ENCODE assay signal across 21 cellular contexts in genomic region chr6:13629459-13630116, GRCh38. TPM values are rescaled to one million over a fixed set of nuclear protein-coding genes. Genes with fewer than 3 reads are reported as not detected.
A peak's percentile ranks its signal among the peaks of the same experiment; 100 is the strongest.
DNase-seq lines count a peak whose midpoint lies in the region; ATAC-seq lines count a peak whose summit lies in the region.
"Had no signal": no experiment of that assay in that cellular context is flagged by ENCODE, and none has a peak within 500 bp of the region (broad histone marks: within the 10 kb centered on the region; RNA-seq: fewer than 3 reads in every experiment).

No MANE protein-coding gene starts in this region.

- H3K27me3 Mint-ChIP-seq in activated naive CD4-positive, alpha-beta T cell treated with anti-CD3 and anti-CD28 coated beads for 36 hours (ENCODE audit: low read depth): no peaks in the 10 kb centered on the region
- H3K27me3 Mint-ChIP-seq in T-cell: no peaks in the 10 kb centered on the region
- H3K27me3 Mint-ChIP-seq in effector memory CD8-positive, alpha-beta T cell: no peaks in the 10 kb centered on the region
- H3K27me3 Mint-ChIP-seq: activated naive CD8-positive, alpha-beta T cell treated with anti-CD3 and anti-CD28 coated beads, Interleukin-2, amount 10 ng/mL, durations not matched to agents 7 days and 5 days had no signal

- H3K27ac ChIP-seq in substantia nigra (ENCODE audit: low read depth, low read length, poor library complexity, severe bottlenecking): no peak overlapping the region
- H3K27ac ChIP-seq: neural progenitor cell, sigmoid colon had no signal

- ATAC-seq in T-cell (replicated peaks in 1 of 4) (no peak), GM21390 (IDR thresholded peaks at IDR 0.05; ENCODE audit: unreplicated experiment) (no peak)
- no peak for ATAC-seq in effector memory CD8-positive, alpha-beta T cell (replicated peaks)
- no peak for ATAC-seq in stimulated activated effector memory CD8-positive, alpha-beta T cell treated with anti-CD3 and anti-CD28 coated beads, Interleukin-12 subunit alpha, Interleukin-12 subunit beta, amount 100 ng/mL, for 72 hours
- ATAC-seq: Right ventricle myocardium inferior had no signal

- peaks cover 53% of the 10 kb centered on the region for H3K4me1 Mint-ChIP-seq in activated naive CD4-positive, alpha-beta T cell treated with anti-CD3 and anti-CD28 coated beads for 36 hours (ENCODE audit: low read depth)
- H3K4me1 Mint-ChIP-seq in T-cell: peaks cover 10 to 14% (median 12%) of the 10 kb centered on the region in 3 donors
- H3K4me1 Mint-ChIP-seq in effector memory CD8-positive, alpha-beta T cell (ENCODE audit: low read depth in 2 of 2): peaks cover 5 to 7% of the 10 kb centered on the region in 2 donors
- peaks cover 15% of the 10 kb centered on the region for H3K4me1 Mint-ChIP-seq in stimulated activated effector memory CD8-positive, alpha-beta T cell treated with anti-CD3 and anti-CD28 coated beads, Interleukin-12 subunit alpha, Interleukin-12 subunit beta, amount 100 ng/mL, for 72 hours
- H3K4me1 Mint-ChIP-seq: neural progenitor cell had no signal

- intact Hi-C loops in activated naive CD4-positive, alpha-beta T cell treated with anti-CD3 and anti-CD28 coated beads for 36 hours (cut with micrococcal nuclease): loop anchor here (5.0 kb wide), 1 partner anchor 38 kb away; no protein-coding TSS in a partner anchor

- no peak overlapping the region for H3K4me3 Mint-ChIP-seq in activated naive CD4-positive, alpha-beta T cell treated with anti-CD3 and anti-CD28 coated beads for 36 hours
- no peak overlapping the region for H3K4me3 Mint-ChIP-seq in T-cell
- H3K4me3 Mint-ChIP-seq in effector memory CD8-positive, alpha-beta T cell: no peak overlapping the region
- no peak overlapping the region for H3K4me3 Mint-ChIP-seq in stimulated activated effector memory CD8-positive, alpha-beta T cell treated with anti-CD3 and anti-CD28 coated beads, Interleukin-12 subunit alpha, Interleukin-12 subunit beta, amount 100 ng/mL, for 72 hours
- H3K4me3 Mint-ChIP-seq: activated naive CD8-positive, alpha-beta T cell treated with anti-CD3 and anti-CD28 coated beads, Interleukin-2, amount 10 ng/mL, durations not matched to agents 7 days and 5 days; neural progenitor cell had no signal

- DNase-seq in activated naive CD4-positive, alpha-beta T cell treated with anti-CD3 and anti-CD28 coated beads for 36 hours: no peak
- no peak for DNase-seq in activated naive CD4-positive, alpha-beta T cell treated with Interleukin-2 at 50 U/mL for 16 hours
- DNase-seq in T-cell (no peak), NCI-H1048 (lab: John Stamatoyannopoulos, UW) (no peak), substantia nigra (lab: John Stamatoyannopoulos, UW) (no peak)
- DNase-seq in effector memory CD8-positive, alpha-beta T cell: no peak
- no peak for DNase-seq in stimulated activated effector memory CD8-positive, alpha-beta T cell treated with anti-CD3 and anti-CD28 coated beads, Interleukin-12 subunit alpha, Interleukin-12 subunit beta, amount 100 ng/mL, for 72 hours (ENCODE audit: low spot score in 2 of 2)
- DNase-seq: ACHN; activated CD4-positive, alpha-beta T cell treated with anti-CD3 and anti-CD28 coated beads for 48 hours; activated naive CD8-positive, alpha-beta T cell treated with anti-CD3 and anti-CD28 coated beads, Interleukin-2, amount 10 ng/mL, durations not matched to agents 7 days and 5 days; C1 segment of cervical spinal cord; DMS153; midbrain; NCI-H1092 treated with DMSO at 0.1 percent for 48 hours; NCI-H2081; NCI-H82; OCI-M1; sigmoid colon had no signal

- peaks cover 51% of the 10 kb centered on the region for H3K36me3 Mint-ChIP-seq in activated naive CD4-positive, alpha-beta T cell treated with anti-CD3 and anti-CD28 coated beads for 36 hours (ENCODE audit: low read depth)
- H3K36me3 Mint-ChIP-seq in T-cell: peaks cover 58% of the 10 kb centered on the region
- peaks cover 70% of the 10 kb centered on the region for H3K36me3 Mint-ChIP-seq in effector memory CD8-positive, alpha-beta T cell (ENCODE audit: insufficient read depth)
- peaks cover 97% of the 10 kb centered on the region for H3K36me3 Mint-ChIP-seq in stimulated activated effector memory CD8-positive, alpha-beta T cell treated with anti-CD3 and anti-CD28 coated beads, Interleukin-12 subunit alpha, Interleukin-12 subunit beta, amount 100 ng/mL, for 72 hours

- H3K9me3 Mint-ChIP-seq in activated naive CD4-positive, alpha-beta T cell treated with anti-CD3 and anti-CD28 coated beads for 36 hours: no peaks in the 10 kb centered on the region
- H3K9me3 Mint-ChIP-seq in T-cell: no peaks in the 10 kb centered on the region
- no peaks in the 10 kb centered on the region for H3K9me3 Mint-ChIP-seq in effector memory CD8-positive, alpha-beta T cell
- no peaks in the 10 kb centered on the region for H3K9me3 Mint-ChIP-seq in stimulated activated effector memory CD8-positive, alpha-beta T cell treated with anti-CD3 and anti-CD28 coated beads, Interleukin-12 subunit alpha, Interleukin-12 subunit beta, amount 100 ng/mL, for 72 hours
- H3K9me3 Mint-ChIP-seq: activated naive CD8-positive, alpha-beta T cell treated with anti-CD3 and anti-CD28 coated beads, Interleukin-2, amount 10 ng/mL, durations not matched to agents 7 days and 5 days; neural progenitor cell had no signal

- POLR2A ChIA-PET in T-cell (lab: Charles Lee): interaction anchor here in 1 of 2 donors (0.6 kb wide), 2 partner anchors 12 to 142 kb away, joined by 3 to 4 read pairs; no protein-coding TSS in a partner anchor

- H3K27ac Mint-ChIP-seq in activated naive CD4-positive, alpha-beta T cell treated with anti-CD3 and anti-CD28 coated beads for 36 hours: peak overlapping the region; percentile 96
- H3K27ac Mint-ChIP-seq in T-cell: peak overlapping the region; percentile 7 to 79
- H3K27ac Mint-ChIP-seq in effector memory CD8-positive, alpha-beta T cell: peak overlapping the region; percentile 1 to 73
- H3K27ac Mint-ChIP-seq in stimulated activated effector memory CD8-positive, alpha-beta T cell treated with anti-CD3 and anti-CD28 coated beads, Interleukin-12 subunit alpha, Interleukin-12 subunit beta, amount 100 ng/mL, for 72 hours: peak overlapping the region; percentile 20
- H3K27ac Mint-ChIP-seq: activated naive CD8-positive, alpha-beta T cell treated with anti-CD3 and anti-CD28 coated beads, Interleukin-2, amount 10 ng/mL, durations not matched to agents 7 days and 5 days; neural progenitor cell had no signal

- CTCF ChIA-PET in activated naive CD4-positive, alpha-beta T cell treated with anti-CD3 and anti-CD28 coated beads for 36 hours (lab: Charles Lee): interaction anchor here (0.7 to 1.9 kb wide), 6 partner anchors 13 to 83 kb away, joined by 3 to 5 read pairs (median 4); partner anchors contain the start of gene NOL7
- CTCF ChIA-PET in T-cell (lab: Charles Lee): interaction anchor here (0.7 to 0.8 kb wide), 2 partner anchors 11 to 23 kb away, joined by 3 to 4 read pairs; no protein-coding TSS in a partner anchor

RNA-seq across cellular contexts. Expression of gene NOL7, which starts 14.5 kb away (rescaled TPM):
- 10 to 100 TPM; 79.5 to 80.8 TPM for total RNA-seq in activated naive CD4-positive, alpha-beta T cell treated with anti-CD3 and anti-CD28 coated beads for 36 hours
- 10 to 100 TPM; 46.9 to 62.3 (median 59.3) TPM for total RNA-seq in T-cell

RNA-seq across cellular contexts. Expression of gene SIRT5, which starts 55.2 kb away (rescaled TPM):
- 1 to 10 TPM; 9.3 to 9.8 TPM for total RNA-seq in activated naive CD4-positive, alpha-beta T cell treated with anti-CD3 and anti-CD28 coated beads for 36 hours
- total RNA-seq in T-cell: 10 to 100 TPM; 11.7 to 21.5 (median 16.8) TPM

Comparison
In these comparisons a context has a peak if more than half of its experiments do, and no peak if none do; other contexts are left out.
1. H3K27ac Mint-ChIP-seq: peak in every context shown above with its lines; median percentile 96 in activated naive CD4-positive, alpha-beta T cell treated with anti-CD3 and anti-CD28 coated beads for 36 hours; 43 in T-cell; 37 in effector memory CD8-positive, alpha-beta T cell; 20 in stimulated activated effector memory CD8-positive, alpha-beta T cell treated with anti-CD3 and anti-CD28 coated beads, Interleukin-12 subunit alpha, Interleukin-12 subunit beta, amount 100 ng/mL, for 72 hours.